Comparison of ENCODE assay signal across 10 cellular contexts in genomic region chr13:33015275-33015674, GRCh38. TPM values are rescaled to one million over a fixed set of nuclear protein-coding genes. Genes with fewer than 3 reads are reported as not detected.
DNase-seq lines count a peak whose midpoint lies in the region; ATAC-seq and FAIRE-seq lines count a peak whose summit lies in the region.
"Had no signal": no experiment of that assay in that cellular context is flagged by ENCODE, and none has a peak within 500 bp of the region (broad histone marks: within the 10 kb centered on the region; RNA-seq: fewer than 3 reads in every experiment).

No MANE protein-coding gene starts in this region.

- H3K9ac ChIP-seq in HUES48 (ENCODE audit: low read depth, low read length) (no peak overlapping the region), iPS-15b (ENCODE audit: low read depth, low read length) (no peak overlapping the region)

- no peaks in the 10 kb centered on the region for H3K9me3 Mint-ChIP-seq in activated CD4-positive, alpha-beta memory T cell treated with anti-CD3 and anti-CD28 coated beads, Interleukin-2, amount 10 ng/mL, durations not matched to agents 7 days and 5 days
- H3K9me3 Mint-ChIP-seq in stimulated activated memory B cell treated with anti-CD40 and anti-IgM and Interleukin-4, amounts not matched to agents 10 μg/mL and 1 μg/mL and 100 μg/mL, for 72 hours = peaks cover 2% of the 10 kb centered on the region

- POLR2A ChIA-PET in activated CD4-positive, alpha-beta memory T cell treated with anti-CD3 and anti-CD28 coated beads, Interleukin-2, amount 10 ng/mL, durations not matched to agents 7 days and 5 days (lab: Charles Lee) = no interaction called here

- H3K9me3 ChIP-seq in HUES48 (ENCODE audit: control insufficient read depth, insufficient read depth, low read length) = no peaks in the 10 kb centered on the region
- no peaks in the 10 kb centered on the region for H3K9me3 ChIP-seq in iPS-15b (ENCODE audit: control insufficient read depth, insufficient read depth, low read length)

- FAIRE-seq in urothelium cell line (lab: Jason Lieb, UNC) = no peak

- no peak for ATAC-seq in stimulated activated memory B cell treated with anti-CD40 and anti-IgM and Interleukin-4, amounts not matched to agents 10 μg/mL and 1 μg/mL and 100 μg/mL, for 72 hours

- H3K27ac Mint-ChIP-seq in activated CD4-positive, alpha-beta memory T cell treated with anti-CD3 and anti-CD28 coated beads, Interleukin-2, amount 10 ng/mL, durations not matched to agents 7 days and 5 days = no peak overlapping the region
- H3K27ac Mint-ChIP-seq in stimulated activated memory B cell treated with anti-CD40 and anti-IgM and Interleukin-4, amounts not matched to agents 10 μg/mL and 1 μg/mL and 100 μg/mL, for 72 hours = no peak overlapping the region

- H3K4me3 ChIP-seq in HUES48 (ENCODE audit: low read depth, low read length) = peak overlapping the region; percentile 42; the same call in 1 of the 2 replicates
- peak overlapping the region; percentile 35 for H3K4me3 ChIP-seq in iPS-15b (ENCODE audit: low read depth, low read length)

- no peaks in the 10 kb centered on the region for H3K36me3 Mint-ChIP-seq in activated CD4-positive, alpha-beta memory T cell treated with anti-CD3 and anti-CD28 coated beads, Interleukin-2, amount 10 ng/mL, durations not matched to agents 7 days and 5 days (ENCODE audit: low read depth)
- no peaks in the 10 kb centered on the region for H3K36me3 Mint-ChIP-seq in stimulated activated memory B cell treated with anti-CD40 and anti-IgM and Interleukin-4, amounts not matched to agents 10 μg/mL and 1 μg/mL and 100 μg/mL, for 72 hours

- H3K4me1 ChIP-seq in HUES48 (ENCODE audit: control insufficient read depth, insufficient read depth, low read length) (peaks cover 4% of the 10 kb centered on the region; the same call in 1 of the 2 replicates), iPS-15b (ENCODE audit: control insufficient read depth, insufficient read depth, low read length) (no peaks in the 10 kb centered on the region)

- no peak overlapping the region for H3K27ac ChIP-seq in HUES48 (ENCODE audit: low read depth, low read length)

- DNase-seq in activated CD4-positive, alpha-beta memory T cell treated with anti-CD3 and anti-CD28 coated beads, Interleukin-2, amount 10 ng/mL, durations not matched to agents 7 days and 5 days = no peak
- DNase-seq in urothelium cell line (ENCODE audit: low spot score) = no peak
- DNase-seq in NCI-H2196 treated with DMSO at 0.1 percent for 48 hours (lab: John Stamatoyannopoulos, UW; ENCODE audit: unreplicated experiment) = no peak
- DNase-seq in occipital lobe (lab: John Stamatoyannopoulos, UW) = no peak
- DNase-seq: amniotic stem cell, NCI-H1105 had no signal

- peak overlapping the region; percentile 40 for H3K4me3 Mint-ChIP-seq in activated CD4-positive, alpha-beta memory T cell treated with anti-CD3 and anti-CD28 coated beads, Interleukin-2, amount 10 ng/mL, durations not matched to agents 7 days and 5 days
- peak overlapping the region; percentile 16 for H3K4me3 Mint-ChIP-seq in stimulated activated memory B cell treated with anti-CD40 and anti-IgM and Interleukin-4, amounts not matched to agents 10 μg/mL and 1 μg/mL and 100 μg/mL, for 72 hours

- H3K27me3 ChIP-seq in HUES48 (ENCODE audit: control insufficient read depth, insufficient read depth, low read length) (peaks cover 64% of the 10 kb centered on the region), iPS-15b (ENCODE audit: control insufficient read depth, insufficient read depth, low read length) (peaks cover 62% of the 10 kb centered on the region)

- H3K36me3 ChIP-seq in HUES48 (ENCODE audit: control insufficient read depth, insufficient read depth, low read length) (no peaks in the 10 kb centered on the region), iPS-15b (ENCODE audit: control insufficient read depth, insufficient read depth, low read length) (no peaks in the 10 kb centered on the region)

- peaks cover 64% of the 10 kb centered on the region for H3K27me3 Mint-ChIP-seq in activated CD4-positive, alpha-beta memory T cell treated with anti-CD3 and anti-CD28 coated beads, Interleukin-2, amount 10 ng/mL, durations not matched to agents 7 days and 5 days
- H3K27me3 Mint-ChIP-seq in stimulated activated memory B cell treated with anti-CD40 and anti-IgM and Interleukin-4, amounts not matched to agents 10 μg/mL and 1 μg/mL and 100 μg/mL, for 72 hours = peaks cover 68% of the 10 kb centered on the region

- CTCF ChIA-PET in activated CD4-positive, alpha-beta memory T cell treated with anti-CD3 and anti-CD28 coated beads, Interleukin-2, amount 10 ng/mL, durations not matched to agents 7 days and 5 days (lab: Charles Lee) = no interaction called here

- peaks cover 20% of the 10 kb centered on the region for H3K4me1 Mint-ChIP-seq in activated CD4-positive, alpha-beta memory T cell treated with anti-CD3 and anti-CD28 coated beads, Interleukin-2, amount 10 ng/mL, durations not matched to agents 7 days and 5 days
- H3K4me1 Mint-ChIP-seq in stimulated activated memory B cell treated with anti-CD40 and anti-IgM and Interleukin-4, amounts not matched to agents 10 μg/mL and 1 μg/mL and 100 μg/mL, for 72 hours = peaks cover 18% of the 10 kb centered on the region

RNA-seq across cellular contexts. Expression of gene KL, which starts 0.9 kb away (rescaled TPM):
- under 1 TPM; 0.05 to 0.08 TPM for total RNA-seq in activated CD4-positive, alpha-beta memory T cell treated with anti-CD3 and anti-CD28 coated beads, Interleukin-2, amount 10 ng/mL, durations not matched to agents 7 days and 5 days
- 2.8 TPM for total RNA-seq in occipital lobe
- total RNA-seq: OCI-LY7 had no signal
